ENCODE assay signal across 13 cellular contexts in genomic region chr14:104437703-104438102, GRCh38.
"Had no signal": no experiment of that assay in that cellular context is flagged by ENCODE, and none has a peak within 500 bp of the region (broad histone marks: within the 10 kb centered on the region; RNA-seq: fewer than 3 reads in every experiment).

No MANE protein-coding gene starts in this region.

- H3K27ac Mint-ChIP-seq: effector memory CD8-positive, alpha-beta T cell; naive thymus-derived CD4-positive, alpha-beta T cell; type B pancreatic cell had no signal

- H3K36me3 ChIP-seq: adrenal gland, suprapubic skin had no signal

- ATAC-seq: effector memory CD8-positive, alpha-beta T cell; naive thymus-derived CD4-positive, alpha-beta T cell had no signal

- H3K9me3 ChIP-seq: adrenal gland, suprapubic skin had no signal

- H3K27me3 Mint-ChIP-seq: central memory CD8-positive, alpha-beta T cell; naive thymus-derived CD4-positive, alpha-beta T cell had no signal

- H3K27ac ChIP-seq: adrenal gland, suprapubic skin had no signal

- H3K4me3 Mint-ChIP-seq: central memory CD8-positive, alpha-beta T cell; effector memory CD8-positive, alpha-beta T cell; naive thymus-derived CD4-positive, alpha-beta T cell; type B pancreatic cell had no signal

- H3K4me1 Mint-ChIP-seq: central memory CD8-positive, alpha-beta T cell had no signal

- H3K36me3 Mint-ChIP-seq: naive thymus-derived CD4-positive, alpha-beta T cell; type B pancreatic cell had no signal

- H3K27me3 ChIP-seq: adrenal gland, suprapubic skin had no signal

- H3K9me3 Mint-ChIP-seq: central memory CD8-positive, alpha-beta T cell; effector memory CD8-positive, alpha-beta T cell; naive thymus-derived CD4-positive, alpha-beta T cell had no signal

- DNase-seq: activated CD4-positive, alpha-beta T cell treated with anti-CD3 and anti-CD28 coated beads for 4 hours; effector memory CD8-positive, alpha-beta T cell; erythroblast; hippocampal formation; kidney glomerular epithelial cell; naive thymus-derived CD4-positive, alpha-beta T cell; stimulated activated CD4-positive, alpha-beta T cell treated with anti-CD3 and anti-CD28 coated beads, Interleukin-2, amount 100 ng/mL, for 48 hours; stimulated activated naive CD4-positive, alpha-beta T cell treated with Interleukin-2 at 50 U/mL for 16 hours; T-helper 1 cell had no signal

- H3K4me3 ChIP-seq: adrenal gland, suprapubic skin had no signal
